In genomic region chr11:35272391-35272821, GRCh38 we compare ENCODE assay signal across 8 cellular contexts.
DNase-seq lines count a peak whose midpoint lies in the region; ATAC-seq, FAIRE-seq and TF ChIP-seq lines count a peak whose summit lies in the region.

No MANE protein-coding gene starts in this region.

- no peaks in the 10 kb centered on the region for H4K20me1 ChIP-seq in OCI-LY3 (ENCODE audit: insufficient read depth, low read length)

- peaks cover 51% of the 10 kb centered on the region for H3K4me1 Mint-ChIP-seq in activated naive CD8-positive, alpha-beta T cell treated with anti-CD3 and anti-CD28 coated beads for 36 hours
- H3K4me1 Mint-ChIP-seq in stimulated activated naive CD8-positive, alpha-beta T cell treated with anti-CD3 and anti-CD28 coated beads, Interleukin-15, amount 100 ng/mL, for 72 hours, result peaks cover 65% of the 10 kb centered on the region

- H3K4me2 ChIP-seq in OCI-LY3 (ENCODE audit: low read length), result peak overlapping the region; percentile 47

- no peaks in the 10 kb centered on the region for H3K9me3 ChIP-seq in OCI-LY3 (ENCODE audit: insufficient read depth, low read length)

- peaks cover 12% of the 10 kb centered on the region for H3K9me3 Mint-ChIP-seq in activated naive CD8-positive, alpha-beta T cell treated with anti-CD3 and anti-CD28 coated beads for 36 hours
- H3K9me3 Mint-ChIP-seq in stimulated activated naive CD8-positive, alpha-beta T cell treated with anti-CD3 and anti-CD28 coated beads, Interleukin-15, amount 100 ng/mL, for 72 hours, result peaks cover 0 to 13% of the 10 kb centered on the region in 2 donors

- peak; percentile 85 for ATAC-seq in GM21825 (IDR thresholded peaks at IDR 0.05; ENCODE audit: unreplicated experiment)
- peak; percentile 96 for ATAC-seq in stimulated activated naive CD8-positive, alpha-beta T cell treated with anti-CD3 and anti-CD28 coated beads, Interleukin-15, amount 100 ng/mL, for 72 hours

- H3K27me3 Mint-ChIP-seq in activated naive CD8-positive, alpha-beta T cell treated with anti-CD3 and anti-CD28 coated beads for 36 hours, result no peaks in the 10 kb centered on the region
- H3K27me3 Mint-ChIP-seq in stimulated activated naive CD8-positive, alpha-beta T cell treated with anti-CD3 and anti-CD28 coated beads, Interleukin-15, amount 100 ng/mL, for 72 hours, result no peaks in the 10 kb centered on the region

- H3K4me3 ChIP-seq in GM12865 (ENCODE audit: low read depth, low read length) (peak overlapping the region; percentile 13), OCI-LY3 (ENCODE audit: low read length) (no peak overlapping the region)

- FAIRE-seq in D721Med (lab: Jason Lieb, UNC), result no peak

- peaks cover 19% of the 10 kb centered on the region for H3K4me1 ChIP-seq in OCI-LY3 (ENCODE audit: low read length)

- H3K27me3 ChIP-seq in OCI-LY3 (ENCODE audit: low read depth, low read length), result no peaks in the 10 kb centered on the region

- H2AFZ ChIP-seq in OCI-LY3 (ENCODE audit: low read depth, low read length), result no peak overlapping the region

- peak overlapping the region; percentile 20 for H3K4me3 Mint-ChIP-seq in activated naive CD8-positive, alpha-beta T cell treated with anti-CD3 and anti-CD28 coated beads for 36 hours
- H3K4me3 Mint-ChIP-seq in stimulated activated naive CD8-positive, alpha-beta T cell treated with anti-CD3 and anti-CD28 coated beads, Interleukin-15, amount 100 ng/mL, for 72 hours, result peak overlapping the region; percentile 43 to 62

- no peak overlapping the region for H3K9ac ChIP-seq in OCI-LY3 (ENCODE audit: low read length)

- H3K27ac Mint-ChIP-seq in activated naive CD8-positive, alpha-beta T cell treated with anti-CD3 and anti-CD28 coated beads for 36 hours, result peak overlapping the region; percentile 86
- peak overlapping the region in 1 of 2 donors; percentile 73 for H3K27ac Mint-ChIP-seq in stimulated activated naive CD8-positive, alpha-beta T cell treated with anti-CD3 and anti-CD28 coated beads, Interleukin-15, amount 100 ng/mL, for 72 hours

- peaks cover 7% of the 10 kb centered on the region for H3K36me3 Mint-ChIP-seq in activated naive CD8-positive, alpha-beta T cell treated with anti-CD3 and anti-CD28 coated beads for 36 hours

- no peaks in the 10 kb centered on the region for H3K79me2 ChIP-seq in OCI-LY3 (ENCODE audit: low read length)

- DNase-seq in GM12865 (ENCODE audit: low read depth) (peak; percentile 90), D721Med (ENCODE audit: insufficient read length, low spot score) (no peak), HuH-7 (ENCODE audit: low spot score) (no peak), NCI-H2081 (lab: John Stamatoyannopoulos, UW) (no peak)
- peak; percentile 68 for DNase-seq in activated naive CD8-positive, alpha-beta T cell treated with anti-CD3 and anti-CD28 coated beads for 36 hours
- peak; percentile 54 to 82 for DNase-seq in stimulated activated naive CD8-positive, alpha-beta T cell treated with anti-CD3 and anti-CD28 coated beads, Interleukin-15, amount 100 ng/mL, for 72 hours

- H3K36me3 ChIP-seq in OCI-LY3 (replicated peaks; ENCODE audit: low read depth, low read length), result no peaks in the 10 kb centered on the region

- H3K27ac ChIP-seq in OCI-LY3 (ENCODE audit: low read length), result no peak overlapping the region

- TF ChIP-seq CTCF in GM12865 (IDR thresholded peaks at IDR 0.05; ENCODE audit: insufficient read depth, low read depth, low read length, missing control alignments) (no peak), OCI-LY3 (IDR thresholded peaks at IDR 0.05; ENCODE audit: low read depth, low read length) (no peak), D721Med (IDR thresholded peaks at IDR 0.05; ENCODE audit: insufficient read depth, missing control alignments) (no peak)

Comparison
In these comparisons a context has a peak if more than half of its experiments do, and no peak if none do; other contexts are left out.
1. DNase-seq: peak in GM12865 (single experiment), activated naive CD8-positive, alpha-beta T cell treated with anti-CD3 and anti-CD28 coated beads for 36 hours (single experiment) and stimulated activated naive CD8-positive, alpha-beta T cell treated with anti-CD3 and anti-CD28 coated beads, Interleukin-15, amount 100 ng/mL, for 72 hours (2 of 2); none in D721Med (single experiment), HuH-7 (single experiment) and NCI-H2081 (0 of 2).